In genomic region chr14:56490379-56490778, GRCh38 we compare ENCODE assay signal across 8 cellular contexts.
DNase-seq lines count a peak whose midpoint lies in the region; ATAC-seq, FAIRE-seq and TF ChIP-seq lines count a peak whose summit lies in the region.

No MANE protein-coding gene starts in this region.

- H3K4me1 Mint-ChIP-seq in CD4-positive, CD25-positive, alpha-beta regulatory T cell: peaks cover 0 to 4% (median 2%) of the 10 kb centered on the region in 4 donors

- H3K4me3 Mint-ChIP-seq in CD4-positive, CD25-positive, alpha-beta regulatory T cell: no peak overlapping the region

- intact Hi-C loops in pancreas (cut with DNase I): loop anchor here in 1 of 3 donors (10.0 kb wide), 1 partner anchor 824 kb away; no protein-coding TSS in a partner anchor

- 3% methylated on average over 3 of the region's 3 CpGs for WGBS in pancreas, 2 donors

- no peaks in the 10 kb centered on the region for H3K36me3 ChIP-seq in CD4-positive, CD25-positive, alpha-beta regulatory T cell (ENCODE audit: control insufficient read depth, insufficient read depth, low read length)
- H3K36me3 ChIP-seq in pancreas: no peaks in the 10 kb centered on the region

- H3K27me3 ChIP-seq in CD4-positive, CD25-positive, alpha-beta regulatory T cell (ENCODE audit: control insufficient read depth, insufficient read depth, low read length): no peaks in the 10 kb centered on the region
- H3K27me3 ChIP-seq in pancreas: no peaks in the 10 kb centered on the region

- FAIRE-seq in pancreas (lab: Jason Lieb, UNC): peak; percentile 59

- no peaks in the 10 kb centered on the region for H3K9me3 Mint-ChIP-seq in CD4-positive, CD25-positive, alpha-beta regulatory T cell

- no peaks in the 10 kb centered on the region for H3K36me3 Mint-ChIP-seq in CD4-positive, CD25-positive, alpha-beta regulatory T cell

- peaks cover 5% of the 10 kb centered on the region for H3K27me3 Mint-ChIP-seq in CD4-positive, CD25-positive, alpha-beta regulatory T cell

- TF ChIP-seq CTCF in epithelial cell of proximal tubule (conservative IDR thresholded peaks at IDR 0.05; ENCODE audit: low read depth, low read length) (peak; percentile 53), pancreas (IDR thresholded peaks at IDR 0.05) (peak in 3 of 4 donors; percentile 40 to 54 (median 46))

- DNase-seq in CD4-positive, CD25-positive, alpha-beta regulatory T cell: peak in 2 of 3 donors; percentile 32 to 46
- DNase-seq in HuH-7 (ENCODE audit: low spot score) (peak; percentile 12), OCI-M1 (lab: John Stamatoyannopoulos, UW) (peak; percentile 58), epithelial cell of proximal tubule (ENCODE audit: low read depth) (peak; percentile 6), pancreas (no peak), amniotic stem cell (lab: John Stamatoyannopoulos, UW) (no peak)

- no peaks in the 10 kb centered on the region for H3K9me3 ChIP-seq in CD4-positive, CD25-positive, alpha-beta regulatory T cell (ENCODE audit: control insufficient read depth in 2 of 2, low read length in 2 of 2)
- no peaks in the 10 kb centered on the region for H3K9me3 ChIP-seq in pancreas

- H3K27ac ChIP-seq in CD4-positive, CD25-positive, alpha-beta regulatory T cell (ENCODE audit: insufficient read depth, low read length, poor library complexity, severe bottlenecking): no peak overlapping the region
- H3K27ac ChIP-seq in pancreas: no peak overlapping the region

- H3K27ac Mint-ChIP-seq in CD4-positive, CD25-positive, alpha-beta regulatory T cell: no peak overlapping the region

- H3K4me1 ChIP-seq in CD4-positive, CD25-positive, alpha-beta regulatory T cell (ENCODE audit: control insufficient read depth, insufficient read depth, low read length, poor library complexity, severe bottlenecking): no peaks in the 10 kb centered on the region
- no peaks in the 10 kb centered on the region for H3K4me1 ChIP-seq in pancreas

- H3K4me3 ChIP-seq in CD4-positive, CD25-positive, alpha-beta regulatory T cell (ENCODE audit: low read depth, low read length): no peak overlapping the region
- H3K4me3 ChIP-seq in epithelial cell of proximal tubule (ENCODE audit: low read depth, low read length) (no peak overlapping the region), pancreas (no peak overlapping the region)

- no peak for ATAC-seq in CD4-positive, CD25-positive, alpha-beta regulatory T cell (ENCODE audit: low read depth in 2 of 2)
- ATAC-seq in pancreas: peak; percentile 55 to 79 (median 75)
- no peak for ATAC-seq in HG02970 (IDR thresholded peaks at IDR 0.05; ENCODE audit: low FRiP score, unreplicated experiment)
- ATAC-seq in HG03175 (IDR thresholded peaks at IDR 0.05; ENCODE audit: unreplicated experiment): no peak

Comparison
In these comparisons a context has a peak if more than half of its experiments do, and no peak if none do; other contexts are left out.
1. ATAC-seq: peak in pancreas (4 of 4); none in CD4-positive, CD25-positive, alpha-beta regulatory T cell (0 of 2), HG02970 (single experiment) and HG03175 (single experiment).
2. DNase-seq: peak in CD4-positive, CD25-positive, alpha-beta regulatory T cell (2 of 3), HuH-7 (single experiment), OCI-M1 (single experiment) and epithelial cell of proximal tubule (single experiment); none in pancreas (0 of 6) and amniotic stem cell (single experiment).